Comparison of ENCODE assay signal across 1 cellular context in the genomic region with DNA sequence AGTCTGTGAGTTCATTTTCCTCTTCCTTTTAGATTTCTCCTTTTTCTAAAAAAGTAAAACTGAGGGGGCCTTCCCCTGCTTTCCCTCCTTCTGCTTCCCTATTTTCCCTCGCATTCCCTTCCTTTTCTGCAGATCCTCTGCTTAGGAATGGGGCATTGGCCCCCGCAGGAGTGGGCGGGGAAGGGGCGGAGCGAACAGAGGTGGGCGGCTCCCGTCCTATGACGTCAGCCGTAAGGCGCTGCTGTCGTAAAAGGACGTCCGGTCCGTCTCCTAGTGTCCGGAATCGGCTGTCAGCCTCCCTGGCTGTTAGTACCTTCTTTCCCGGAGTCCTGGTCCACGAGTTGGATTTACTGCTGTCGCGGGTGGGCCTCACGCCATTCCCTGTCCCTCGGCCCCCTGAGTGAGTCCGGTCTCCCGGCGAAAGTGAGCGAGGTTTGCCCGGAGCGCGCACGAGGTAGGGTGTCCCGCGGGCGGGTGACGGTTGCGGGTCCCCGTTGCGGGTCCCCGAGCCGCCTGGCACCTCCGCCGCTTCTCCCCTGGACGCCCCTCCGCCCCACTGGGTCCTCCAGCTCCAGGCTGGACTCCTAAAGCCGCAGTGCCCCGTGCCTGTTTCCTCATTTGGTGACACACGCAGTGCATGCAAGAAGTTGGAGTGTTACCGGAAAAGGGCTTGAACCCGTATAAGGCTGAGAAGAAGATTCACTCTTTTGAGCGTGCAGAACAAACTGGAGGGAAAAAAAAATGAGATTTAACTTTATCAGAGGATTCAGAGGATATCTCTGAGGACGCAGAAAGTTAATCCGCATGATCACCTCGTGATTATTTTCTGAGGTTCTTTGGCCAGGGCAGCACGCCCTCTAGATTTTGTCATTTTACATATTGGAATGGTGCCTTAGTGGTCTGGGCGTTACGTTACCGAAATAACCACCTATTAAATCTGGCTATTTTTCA.
TF ChIP-seq lines count a peak whose summit lies in the region.

Gene ZNF330 (plus strand): TSS at position 241 of the 951 bp plus-strand sequence. CDS start 1,477 bp downstream, outside the sequence.

TF ChIP-seq in HepG2, 621 proteins besides CTCF, POLR2A, EP300 and RAD21 (continued from another document and continues in another):
- TF ChIP-seq, protein P1, sequence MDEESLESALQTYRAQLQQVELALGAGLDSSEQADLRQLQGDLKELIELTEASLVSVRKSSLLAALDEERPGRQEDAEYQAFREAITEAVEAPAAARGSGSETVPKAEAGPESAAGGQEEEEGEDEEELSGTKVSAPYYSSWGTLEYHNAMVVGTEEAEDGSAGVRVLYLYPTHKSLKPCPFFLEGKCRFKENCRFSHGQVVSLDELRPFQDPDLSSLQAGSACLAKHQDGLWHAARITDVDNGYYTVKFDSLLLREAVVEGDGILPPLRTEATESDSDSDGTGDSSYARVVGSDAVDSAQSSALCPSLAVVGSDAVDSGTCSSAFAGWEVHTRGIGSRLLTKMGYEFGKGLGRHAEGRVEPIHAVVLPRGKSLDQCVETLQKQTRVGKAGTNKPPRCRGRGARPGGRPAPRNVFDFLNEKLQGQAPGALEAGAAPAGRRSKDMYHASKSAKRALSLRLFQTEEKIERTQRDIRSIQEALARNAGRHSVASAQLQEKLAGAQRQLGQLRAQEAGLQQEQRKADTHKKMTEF (CRISPR knock-in tag; IDR thresholded peaks at IDR 0.05), result peak; percentile 65; the same call in 1 of the 2 replicates
- peak; percentile 41; the same call in 1 of the 2 replicates for TF ChIP-seq ZNF160 (CRISPR knock-in tag; IDR thresholded peaks at IDR 0.05)
- 0 out of 2 replicates have a peak, but pooled peaks have one; percentile 47 for TF ChIP-seq ZNF747 (CRISPR knock-in tag; IDR thresholded peaks at IDR 0.05; ENCODE audit: borderline replicate concordance)
- TF ChIP-seq JUND (CRISPR knock-in tag; IDR thresholded peaks at IDR 0.05), result peak; percentile 70; the same call in 1 of the 2 replicates
- peak; percentile 88 for TF ChIP-seq IRF2 (CRISPR knock-in tag; IDR thresholded peaks at IDR 0.05)
- TF ChIP-seq ZNF768 (CRISPR knock-in tag; IDR thresholded peaks at IDR 0.05), result 0 out of 2 replicates have a peak, but pooled peaks have one; percentile 46
- peak; percentile 57 for TF ChIP-seq TEAD3 (CRISPR knock-in tag; optimal IDR thresholded peaks at IDR 0.05; ENCODE audit: borderline replicate concordance)
- 0 out of 2 replicates have a peak, but pooled peaks have one; percentile 41 for TF ChIP-seq ZNF34 (CRISPR knock-in tag; IDR thresholded peaks at IDR 0.05; ENCODE audit: borderline replicate concordance)
- TF ChIP-seq ZNF564 (CRISPR knock-in tag; IDR thresholded peaks at IDR 0.05), result peak; percentile 74; the same call in 1 of the 2 replicates
- TF ChIP-seq KLF12 (CRISPR knock-in tag; IDR thresholded peaks at IDR 0.05; ENCODE audit: borderline replicate concordance), result peak; percentile 55; the same call in 1 of the 2 replicates
- TF ChIP-seq, protein P2, sequence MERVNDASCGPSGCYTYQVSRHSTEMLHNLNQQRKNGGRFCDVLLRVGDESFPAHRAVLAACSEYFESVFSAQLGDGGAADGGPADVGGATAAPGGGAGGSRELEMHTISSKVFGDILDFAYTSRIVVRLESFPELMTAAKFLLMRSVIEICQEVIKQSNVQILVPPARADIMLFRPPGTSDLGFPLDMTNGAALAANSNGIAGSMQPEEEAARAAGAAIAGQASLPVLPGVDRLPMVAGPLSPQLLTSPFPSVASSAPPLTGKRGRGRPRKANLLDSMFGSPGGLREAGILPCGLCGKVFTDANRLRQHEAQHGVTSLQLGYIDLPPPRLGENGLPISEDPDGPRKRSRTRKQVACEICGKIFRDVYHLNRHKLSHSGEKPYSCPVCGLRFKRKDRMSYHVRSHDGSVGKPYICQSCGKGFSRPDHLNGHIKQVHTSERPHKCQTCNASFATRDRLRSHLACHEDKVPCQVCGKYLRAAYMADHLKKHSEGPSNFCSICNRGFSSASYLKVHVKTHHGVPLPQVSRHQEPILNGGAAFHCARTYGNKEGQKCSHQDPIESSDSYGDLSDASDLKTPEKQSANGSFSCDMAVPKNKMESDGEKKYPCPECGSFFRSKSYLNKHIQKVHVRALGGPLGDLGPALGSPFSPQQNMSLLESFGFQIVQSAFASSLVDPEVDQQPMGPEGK (CRISPR knock-in tag; IDR thresholded peaks at IDR 0.05), result peak; percentile 94
- no peak for TF ChIP-seq CERS6 (CRISPR knock-in tag; IDR thresholded peaks at IDR 0.05)
- TF ChIP-seq, protein P3, sequence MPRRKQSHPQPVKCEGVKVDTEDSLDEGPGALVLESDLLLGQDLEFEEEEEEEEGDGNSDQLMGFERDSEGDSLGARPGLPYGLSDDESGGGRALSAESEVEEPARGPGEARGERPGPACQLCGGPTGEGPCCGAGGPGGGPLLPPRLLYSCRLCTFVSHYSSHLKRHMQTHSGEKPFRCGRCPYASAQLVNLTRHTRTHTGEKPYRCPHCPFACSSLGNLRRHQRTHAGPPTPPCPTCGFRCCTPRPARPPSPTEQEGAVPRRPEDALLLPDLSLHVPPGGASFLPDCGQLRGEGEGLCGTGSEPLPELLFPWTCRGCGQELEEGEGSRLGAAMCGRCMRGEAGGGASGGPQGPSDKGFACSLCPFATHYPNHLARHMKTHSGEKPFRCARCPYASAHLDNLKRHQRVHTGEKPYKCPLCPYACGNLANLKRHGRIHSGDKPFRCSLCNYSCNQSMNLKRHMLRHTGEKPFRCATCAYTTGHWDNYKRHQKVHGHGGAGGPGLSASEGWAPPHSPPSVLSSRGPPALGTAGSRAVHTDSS (CRISPR knock-in tag; conservative IDR thresholded peaks at IDR 0.05), result no peak
- TF ChIP-seq, protein P4, sequence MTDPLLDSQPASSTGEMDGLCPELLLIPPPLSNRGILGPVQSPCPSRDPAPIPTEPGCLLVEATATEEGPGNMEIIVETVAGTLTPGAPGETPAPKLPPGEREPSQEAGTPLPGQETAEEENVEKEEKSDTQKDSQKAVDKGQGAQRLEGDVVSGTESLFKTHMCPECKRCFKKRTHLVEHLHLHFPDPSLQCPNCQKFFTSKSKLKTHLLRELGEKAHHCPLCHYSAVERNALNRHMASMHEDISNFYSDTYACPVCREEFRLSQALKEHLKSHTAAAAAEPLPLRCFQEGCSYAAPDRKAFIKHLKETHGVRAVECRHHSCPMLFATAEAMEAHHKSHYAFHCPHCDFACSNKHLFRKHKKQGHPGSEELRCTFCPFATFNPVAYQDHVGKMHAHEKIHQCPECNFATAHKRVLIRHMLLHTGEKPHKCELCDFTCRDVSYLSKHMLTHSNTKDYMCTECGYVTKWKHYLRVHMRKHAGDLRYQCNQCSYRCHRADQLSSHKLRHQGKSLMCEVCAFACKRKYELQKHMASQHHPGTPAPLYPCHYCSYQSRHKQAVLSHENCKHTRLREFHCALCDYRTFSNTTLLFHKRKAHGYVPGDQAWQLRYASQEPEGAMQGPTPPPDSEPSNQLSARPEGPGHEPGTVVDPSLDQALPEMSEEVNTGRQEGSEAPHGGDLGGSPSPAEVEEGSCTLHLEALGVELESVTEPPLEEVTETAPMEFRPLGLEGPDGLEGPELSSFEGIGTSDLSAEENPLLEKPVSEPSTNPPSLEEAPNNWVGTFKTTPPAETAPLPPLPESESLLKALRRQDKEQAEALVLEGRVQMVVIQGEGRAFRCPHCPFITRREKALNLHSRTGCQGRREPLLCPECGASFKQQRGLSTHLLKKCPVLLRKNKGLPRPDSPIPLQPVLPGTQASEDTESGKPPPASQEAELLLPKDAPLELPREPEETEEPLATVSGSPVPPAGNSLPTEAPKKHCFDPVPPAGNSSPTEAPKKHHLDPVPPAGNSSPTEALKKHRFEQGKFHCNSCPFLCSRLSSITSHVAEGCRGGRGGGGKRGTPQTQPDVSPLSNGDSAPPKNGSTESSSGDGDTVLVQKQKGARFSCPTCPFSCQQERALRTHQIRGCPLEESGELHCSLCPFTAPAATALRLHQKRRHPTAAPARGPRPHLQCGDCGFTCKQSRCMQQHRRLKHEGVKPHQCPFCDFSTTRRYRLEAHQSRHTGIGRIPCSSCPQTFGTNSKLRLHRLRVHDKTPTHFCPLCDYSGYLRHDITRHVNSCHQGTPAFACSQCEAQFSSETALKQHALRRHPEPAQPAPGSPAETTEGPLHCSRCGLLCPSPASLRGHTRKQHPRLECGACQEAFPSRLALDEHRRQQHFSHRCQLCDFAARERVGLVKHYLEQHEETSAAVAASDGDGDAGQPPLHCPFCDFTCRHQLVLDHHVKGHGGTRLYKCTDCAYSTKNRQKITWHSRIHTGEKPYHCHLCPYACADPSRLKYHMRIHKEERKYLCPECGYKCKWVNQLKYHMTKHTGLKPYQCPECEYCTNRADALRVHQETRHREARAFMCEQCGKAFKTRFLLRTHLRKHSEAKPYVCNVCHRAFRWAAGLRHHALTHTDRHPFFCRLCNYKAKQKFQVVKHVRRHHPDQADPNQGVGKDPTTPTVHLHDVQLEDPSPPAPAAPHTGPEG (CRISPR knock-in tag; IDR thresholded peaks at IDR 0.05), result no peak
- TF ChIP-seq CEBPB (IDR thresholded peaks at IDR 0.05; ENCODE audit: borderline replicate concordance, low read depth, low read length), result no peak
- 0 out of 2 replicates have a peak, but pooled peaks have one; percentile 43 for TF ChIP-seq ZNF713 (CRISPR knock-in tag; IDR thresholded peaks at IDR 0.05)
- 0 out of 2 replicates have a peak, but pooled peaks have one; percentile 45 for TF ChIP-seq ZNF121 (CRISPR knock-in tag; IDR thresholded peaks at IDR 0.05)
- peak; percentile 82 for TF ChIP-seq UBTF (CRISPR knock-in tag; IDR thresholded peaks at IDR 0.05)
- TF ChIP-seq, protein P5, sequence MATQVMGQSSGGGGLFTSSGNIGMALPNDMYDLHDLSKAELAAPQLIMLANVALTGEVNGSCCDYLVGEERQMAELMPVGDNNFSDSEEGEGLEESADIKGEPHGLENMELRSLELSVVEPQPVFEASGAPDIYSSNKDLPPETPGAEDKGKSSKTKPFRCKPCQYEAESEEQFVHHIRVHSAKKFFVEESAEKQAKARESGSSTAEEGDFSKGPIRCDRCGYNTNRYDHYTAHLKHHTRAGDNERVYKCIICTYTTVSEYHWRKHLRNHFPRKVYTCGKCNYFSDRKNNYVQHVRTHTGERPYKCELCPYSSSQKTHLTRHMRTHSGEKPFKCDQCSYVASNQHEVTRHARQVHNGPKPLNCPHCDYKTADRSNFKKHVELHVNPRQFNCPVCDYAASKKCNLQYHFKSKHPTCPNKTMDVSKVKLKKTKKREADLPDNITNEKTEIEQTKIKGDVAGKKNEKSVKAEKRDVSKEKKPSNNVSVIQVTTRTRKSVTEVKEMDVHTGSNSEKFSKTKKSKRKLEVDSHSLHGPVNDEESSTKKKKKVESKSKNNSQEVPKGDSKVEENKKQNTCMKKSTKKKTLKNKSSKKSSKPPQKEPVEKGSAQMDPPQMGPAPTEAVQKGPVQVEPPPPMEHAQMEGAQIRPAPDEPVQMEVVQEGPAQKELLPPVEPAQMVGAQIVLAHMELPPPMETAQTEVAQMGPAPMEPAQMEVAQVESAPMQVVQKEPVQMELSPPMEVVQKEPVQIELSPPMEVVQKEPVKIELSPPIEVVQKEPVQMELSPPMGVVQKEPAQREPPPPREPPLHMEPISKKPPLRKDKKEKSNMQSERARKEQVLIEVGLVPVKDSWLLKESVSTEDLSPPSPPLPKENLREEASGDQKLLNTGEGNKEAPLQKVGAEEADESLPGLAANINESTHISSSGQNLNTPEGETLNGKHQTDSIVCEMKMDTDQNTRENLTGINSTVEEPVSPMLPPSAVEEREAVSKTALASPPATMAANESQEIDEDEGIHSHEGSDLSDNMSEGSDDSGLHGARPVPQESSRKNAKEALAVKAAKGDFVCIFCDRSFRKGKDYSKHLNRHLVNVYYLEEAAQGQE (IDR thresholded peaks at IDR 0.05; ENCODE audit: borderline replicate concordance in 1 of 2, low read depth in 1 of 2, low read length in 2 of 2), result no peak; a peak in 1 of 4 replicates
- TF ChIP-seq ZNF276 (CRISPR knock-in tag; IDR thresholded peaks at IDR 0.05; ENCODE audit: low read depth), result 0 out of 2 replicates have a peak, but pooled peaks have one; percentile 57
- no peak; the same call in 1 of the 2 replicates for TF ChIP-seq ZNF773 (CRISPR knock-in tag; IDR thresholded peaks at IDR 0.05; ENCODE audit: borderline replicate concordance)
- peak; percentile 70; the same call in 1 of the 2 replicates for TF ChIP-seq SALL1 (CRISPR knock-in tag; IDR thresholded peaks at IDR 0.05)
- TF ChIP-seq PTBP1 (IDR thresholded peaks at IDR 0.05; ENCODE audit: low read depth, low read length, poor library complexity, severe bottlenecking), result no peak
- no peak; the same call in 1 of the 2 replicates for TF ChIP-seq BCL6 (CRISPR knock-in tag; IDR thresholded peaks at IDR 0.05)
- TF ChIP-seq NFYB (CRISPR knock-in tag; IDR thresholded peaks at IDR 0.05), result no peak; the same call in 1 of the 2 replicates
- peak; percentile 37; the same call in 1 of the 2 replicates for TF ChIP-seq ZNF33B (CRISPR knock-in tag; IDR thresholded peaks at IDR 0.05)
- TF ChIP-seq ARID2 (CRISPR knock-in tag; IDR thresholded peaks at IDR 0.05; ENCODE audit: borderline replicate concordance), result 0 out of 2 replicates have a peak, but pooled peaks have one; percentile 54
- TF ChIP-seq ZNF329 (CRISPR knock-in tag; IDR thresholded peaks at IDR 0.05; ENCODE audit: low read depth), result no peak
- peak; percentile 60; the same call in 1 of the 2 replicates for TF ChIP-seq TOPORS (CRISPR knock-in tag; IDR thresholded peaks at IDR 0.05)
